ENCODE assay signal across 10 cellular contexts in genomic region chr16:2770057-2770780, GRCh38. TPM values are rescaled to one million over a fixed set of nuclear protein-coding genes. Genes with fewer than 3 reads are reported as not detected.
DNase-seq lines count a peak whose midpoint lies in the region; ATAC-seq and TF ChIP-seq lines count a peak whose summit lies in the region.
"Had no signal": no experiment of that assay in that cellular context is flagged by ENCODE, and none has a peak within 500 bp of the region (broad histone marks: within the 10 kb centered on the region; RNA-seq: fewer than 3 reads in every experiment).

No MANE protein-coding gene starts in this region.

- no peak overlapping the region for H3K4me2 ChIP-seq in DOHH2 (ENCODE audit: low read length)

- H3K4me1 Mint-ChIP-seq in osteocyte (ENCODE audit: unreplicated experiment), result peaks cover 26% of the 10 kb centered on the region

- peaks cover 38% of the 10 kb centered on the region for H3F3A ChIP-seq in DOHH2 (ENCODE audit: control insufficient read depth, insufficient read depth)

- H3K27me3 ChIP-seq in DOHH2 (ENCODE audit: control insufficient read depth, low read length) (no peaks in the 10 kb centered on the region), colonic mucosa (no peaks in the 10 kb centered on the region)

- H3K4me3 ChIP-seq in DOHH2 (ENCODE audit: low read length) (no peak overlapping the region), colonic mucosa (no peak overlapping the region), coronary artery (no peak overlapping the region)

- H3K27ac Mint-ChIP-seq in osteocyte (ENCODE audit: unreplicated experiment), result peak overlapping the region; percentile 72

- DNase-seq in LHCN-M2 (ENCODE audit: low read depth) (peak; percentile 24), colonic mucosa (no peak), osteocyte (ENCODE audit: extremely low spot score, unreplicated experiment) (no peak), coronary artery (ENCODE audit: low spot score) (no peak)
- DNase-seq: stimulated activated CD4-positive, alpha-beta T cell treated with anti-CD3 and anti-CD28 coated beads, Interleukin-1b, Interleukin-23, amount 100 ng/mL, for 48 hours had no signal

- H3K36me3 Mint-ChIP-seq in osteocyte (ENCODE audit: unreplicated experiment), result peaks cover 57% of the 10 kb centered on the region

- peak; percentile 41 for TF ChIP-seq CTCF in DOHH2 (IDR thresholded peaks at IDR 0.05; ENCODE audit: low read depth, low read length, poor library complexity, severe bottlenecking)
- TF ChIP-seq CTCF in colonic mucosa (IDR thresholded peaks at IDR 0.05), result no peak
- TF ChIP-seq CTCF in osteocyte (IDR thresholded peaks at IDR 0.05), result no peak
- no peak for TF ChIP-seq CTCF in coronary artery (IDR thresholded peaks at IDR 0.05)

- H3K9me3 ChIP-seq in DOHH2 (ENCODE audit: control insufficient read depth, insufficient read depth, low read length) (no peaks in the 10 kb centered on the region), colonic mucosa (no peaks in the 10 kb centered on the region)

- no peaks in the 10 kb centered on the region for H4K20me1 ChIP-seq in DOHH2 (ENCODE audit: control insufficient read depth, insufficient read depth, low read depth, low read length)

- H3K9me2 ChIP-seq in DOHH2 (replicated peaks; ENCODE audit: control insufficient read depth, low read length), result no peaks in the 10 kb centered on the region

- intact Hi-C loops in colonic mucosa (cut with DNase I), result no loop called here

- peak overlapping the region; percentile 33 to 73 for H3K9ac ChIP-seq in colonic mucosa (ENCODE audit: low read depth in 2 of 2, low read length in 2 of 2)

- H3K79me2 ChIP-seq in DOHH2 (ENCODE audit: control insufficient read depth, low read length), result peaks cover 56% of the 10 kb centered on the region

- no peak overlapping the region for H3K27ac ChIP-seq in DOHH2 (ENCODE audit: low read depth, low read length)
- H3K27ac ChIP-seq in colonic mucosa, result peak overlapping the region; percentile 67
- H3K27ac ChIP-seq in coronary artery, result peak overlapping the region in 1 of 2 donors; percentile 53

- no peak for ATAC-seq in GM19023 (IDR thresholded peaks at IDR 0.05; ENCODE audit: unreplicated experiment)
- no peak for ATAC-seq in GM19395 (IDR thresholded peaks at IDR 0.05; ENCODE audit: unreplicated experiment)
- ATAC-seq in HG03520 (IDR thresholded peaks at IDR 0.05; ENCODE audit: unreplicated experiment), result no peak

- H3K36me3 ChIP-seq in DOHH2 (ENCODE audit: control insufficient read depth, low read length) (peaks cover 99% of the 10 kb centered on the region), colonic mucosa (peaks cover 36% of the 10 kb centered on the region)

- H3K27me3 Mint-ChIP-seq in osteocyte (ENCODE audit: unreplicated experiment), result no peaks in the 10 kb centered on the region

- no peaks in the 10 kb centered on the region for H3K9me3 Mint-ChIP-seq in osteocyte (ENCODE audit: unreplicated experiment)

- H3K4me1 ChIP-seq in DOHH2 (ENCODE audit: control insufficient read depth, low read length) (peaks cover under 1% of the 10 kb centered on the region), colonic mucosa (peaks cover 16% of the 10 kb centered on the region)

- H3K4me3 Mint-ChIP-seq in osteocyte (ENCODE audit: unreplicated experiment), result no peak overlapping the region

RNA-seq across cellular contexts. Expression of gene ELOB, which starts 6.9 kb away (rescaled TPM):
- total RNA-seq in LHCN-M2 (2014; rRNA removed), result 454 and 1,311 TPM in 2 replicates
- polyA plus RNA-seq in LHCN-M2 (2012), result 933 TPM
- 100 to 1,000 TPM; 230 to 333 TPM for total RNA-seq in colonic mucosa
- total RNA-seq in osteocyte, result 264 and 287 TPM in 2 replicates

RNA-seq across cellular contexts. Expression of gene PRSS33, which starts 17.1 kb away (rescaled TPM):
- not detected in 2 replicates for total RNA-seq in LHCN-M2 (2014; rRNA removed)
- not detected for polyA plus RNA-seq in LHCN-M2 (2012)
- not detected for total RNA-seq in colonic mucosa
- not detected in 2 replicates for total RNA-seq in osteocyte

RNA-seq across cellular contexts. Expression of gene SRRM2, which starts 17.8 kb away (rescaled TPM):
- 66.8 and 84.7 TPM in 2 replicates for total RNA-seq in LHCN-M2 (2014; rRNA removed)
- polyA plus RNA-seq in LHCN-M2 (2012), result 206 TPM
- total RNA-seq in colonic mucosa, result 100 to 1,000 TPM; 377 to 539 TPM
- total RNA-seq in osteocyte, result 536 and 572 TPM in 2 replicates

RNA-seq across cellular contexts. Expression of gene PRSS41, which starts 28.1 kb away (rescaled TPM):
- total RNA-seq in LHCN-M2 (2014; rRNA removed) (not detected in 2 replicates), colonic mucosa (not detected), osteocyte (not detected in 2 replicates)
- polyA plus RNA-seq in LHCN-M2 (2012), result not detected
- total RNA-seq: SK-MEL-5 had no signal

RNA-seq across cellular contexts. Expression of gene PRSS21, which starts 46.8 kb away (rescaled TPM):
- not detected in 2 replicates for total RNA-seq in LHCN-M2 (2014; rRNA removed)
- not detected for polyA plus RNA-seq in LHCN-M2 (2012)
- total RNA-seq in colonic mucosa, result 1 to 10 TPM; 1.1 to 2.6 TPM
- not detected in 2 replicates for total RNA-seq in osteocyte
- total RNA-seq: SK-MEL-5 had no signal
